In the genomic region with DNA sequence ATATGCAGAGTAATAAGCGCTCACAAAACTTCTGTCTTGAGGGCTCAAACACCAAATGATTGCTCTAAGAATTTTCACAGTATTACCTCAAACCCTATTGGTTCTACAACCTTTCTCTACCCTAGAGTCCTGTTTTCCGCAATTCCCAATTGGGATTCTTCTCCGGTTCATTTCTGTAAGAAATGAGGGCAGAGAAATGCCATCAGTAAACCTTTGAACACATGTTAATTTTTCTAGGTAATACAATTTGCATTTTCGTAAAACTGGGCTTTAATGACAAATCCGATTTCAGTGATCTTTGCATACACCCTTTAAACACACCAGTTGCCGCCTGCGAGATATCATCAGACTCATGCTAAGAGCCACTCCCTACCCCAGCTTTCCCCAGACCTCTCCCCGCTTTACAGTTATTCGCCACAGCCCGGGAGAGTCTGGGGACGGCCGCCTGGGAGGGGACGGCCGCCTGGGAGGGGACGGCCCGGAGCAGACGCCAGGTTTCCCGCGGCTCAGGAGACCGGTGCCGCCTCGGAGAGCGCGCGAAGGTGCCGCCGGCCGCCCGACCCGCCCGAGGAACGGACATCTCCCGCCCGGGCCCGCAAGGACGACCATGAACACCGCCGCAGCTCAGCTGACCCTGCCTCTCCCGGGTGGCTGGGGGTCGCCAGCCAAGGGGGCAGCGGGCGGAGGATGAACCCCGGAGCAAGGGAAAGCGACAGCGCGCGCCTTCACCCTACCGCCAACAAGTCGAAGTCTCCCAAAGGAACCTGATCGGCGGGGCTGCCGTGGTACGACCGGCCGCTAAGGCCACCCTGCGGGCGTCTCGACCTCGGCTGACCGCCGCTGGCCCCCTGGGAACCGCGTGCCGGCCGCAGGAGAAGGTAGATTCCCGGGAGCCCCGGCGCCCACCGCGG, we compare ENCODE assay signal across 8 cellular contexts. TPM values are rescaled to one million over a fixed set of nuclear protein-coding genes. Genes with fewer than 3 reads are reported as not detected.
A peak's percentile ranks its signal among the peaks of the same experiment; 100 is the strongest.
DNase-seq lines count a peak whose midpoint lies in the region; ATAC-seq and TF ChIP-seq lines count a peak whose summit lies in the region.

No MANE protein-coding gene starts in this region.

- H3K9me3 ChIP-seq in esophagus muscularis mucosa (no peaks in the 10 kb centered on the region), thyroid gland (no peaks in the 10 kb centered on the region)
- no peaks in the 10 kb centered on the region for H3K9me3 ChIP-seq in naive thymus-derived CD4-positive, alpha-beta T cell (ENCODE audit: control insufficient read depth in 2 of 3, low read length in 3 of 3)

- peaks cover 14 to 21% (median 17%) of the 10 kb centered on the region in 4 donors for H3K4me1 ChIP-seq in esophagus muscularis mucosa
- H3K4me1 ChIP-seq in naive thymus-derived CD4-positive, alpha-beta T cell (ENCODE audit: control insufficient read depth in 2 of 2, insufficient read depth in 2 of 2, low read length in 2 of 2), result peaks cover 0 to 10% of the 10 kb centered on the region in 2 donors
- H3K4me1 ChIP-seq in thyroid gland, result peaks cover 13 to 16% of the 10 kb centered on the region in 2 donors

- 10% methylated on average over 8 of the region's 70 CpGs for WGBS in esophagus muscularis mucosa
- WGBS in thyroid gland, 2 donors, result 1 to 6% methylated on average over 15 to 37 of the region's 70 CpGs

- H3K27ac Mint-ChIP-seq in activated CD8-positive, alpha-beta T cell treated with anti-CD3 and anti-CD28 coated beads for 36 hours, result peak overlapping the region; percentile 74
- H3K27ac Mint-ChIP-seq in naive thymus-derived CD4-positive, alpha-beta T cell, result peak overlapping the region; percentile 56 to 98 (median 94)

- POLR2A ChIA-PET in activated CD8-positive, alpha-beta T cell treated with anti-CD3 and anti-CD28 coated beads for 36 hours (lab: Charles Lee), result interaction anchor here (0.6 to 0.7 kb wide), 2 partner anchors 32 to 55 kb away, joined by 3 to 4 read pairs; no protein-coding TSS in a partner anchor
- POLR2A ChIA-PET in naive thymus-derived CD4-positive, alpha-beta T cell (lab: Charles Lee), result no interaction called here

- H3K27ac ChIP-seq in esophagus muscularis mucosa (replicated peaks in 1 of 4) (peak overlapping the region; percentile 94 to 99 (median 96)), thyroid gland (peak overlapping the region; percentile 98 to 99 (median 99))
- H3K27ac ChIP-seq in naive thymus-derived CD4-positive, alpha-beta T cell (ENCODE audit: low read depth, low read length), result peak overlapping the region; percentile 99

- H3K27me3 Mint-ChIP-seq in activated CD8-positive, alpha-beta T cell treated with anti-CD3 and anti-CD28 coated beads for 36 hours, result no peaks in the 10 kb centered on the region
- H3K27me3 Mint-ChIP-seq in naive thymus-derived CD4-positive, alpha-beta T cell, result no peaks in the 10 kb centered on the region

- TF ChIP-seq CTCF in activated CD8-positive, alpha-beta T cell treated with anti-CD3 and anti-CD28 coated beads for 36 hours (IDR thresholded peaks at IDR 0.05), result no peak
- TF ChIP-seq CTCF in esophagus muscularis mucosa (IDR thresholded peaks at IDR 0.05), result no peak
- no peak for TF ChIP-seq CTCF in thyroid gland (IDR thresholded peaks at IDR 0.05)

- H3K4me1 Mint-ChIP-seq in activated CD8-positive, alpha-beta T cell treated with anti-CD3 and anti-CD28 coated beads for 36 hours (ENCODE audit: low read depth), result peaks cover 26% of the 10 kb centered on the region
- H3K4me1 Mint-ChIP-seq in naive thymus-derived CD4-positive, alpha-beta T cell, result peaks cover 13 to 48% (median 29%) of the 10 kb centered on the region in 7 donors

- peak; percentile 45 for TF ChIP-seq POLR2A in GM15510 (IDR thresholded peaks at IDR 0.05; ENCODE audit: borderline replicate concordance, extremely low read depth, insufficient read length)
- no peak for TF ChIP-seq POLR2A in esophagus muscularis mucosa (IDR thresholded peaks at IDR 0.05; ENCODE audit: low read depth)
- TF ChIP-seq POLR2A in thyroid gland (IDR thresholded peaks at IDR 0.05), result peak in 1 of 2 donors; percentile 54

- H3K9me3 Mint-ChIP-seq in activated CD8-positive, alpha-beta T cell treated with anti-CD3 and anti-CD28 coated beads for 36 hours, result no peaks in the 10 kb centered on the region
- peaks cover 0 to 1% (median 0%) of the 10 kb centered on the region in 11 donors for H3K9me3 Mint-ChIP-seq in naive thymus-derived CD4-positive, alpha-beta T cell

- intact Hi-C loops in activated CD8-positive, alpha-beta T cell treated with anti-CD3 and anti-CD28 coated beads for 36 hours (cut with micrococcal nuclease), result no loop called here
- intact Hi-C loops in esophagus muscularis mucosa (cut with DNase I), result no loop called here
- intact Hi-C loops in naive thymus-derived CD4-positive, alpha-beta T cell (cut with micrococcal nuclease), result loop anchor here in 1 of 2 donors (1.0 to 5.0 kb wide), 5 partner anchors 9 to 1594 kb away; a partner anchor contains a TSS
- intact Hi-C loops in thyroid gland (cut with DNase I), result no loop called here

- ATAC-seq in HG02763 (IDR thresholded peaks at IDR 0.05; ENCODE audit: unreplicated experiment), result peak; percentile 28
- peak; percentile 40 for ATAC-seq in activated CD8-positive, alpha-beta T cell treated with anti-CD3 and anti-CD28 coated beads for 36 hours
- peak; percentile 44 for ATAC-seq in naive thymus-derived CD4-positive, alpha-beta T cell

- no peak for TF ChIP-seq EP300 in esophagus muscularis mucosa (IDR thresholded peaks at IDR 0.05)

- H3K4me3 Mint-ChIP-seq in activated CD8-positive, alpha-beta T cell treated with anti-CD3 and anti-CD28 coated beads for 36 hours, result peak overlapping the region; percentile 97
- peak overlapping the region; percentile 82 to 94 (median 90) for H3K4me3 Mint-ChIP-seq in naive thymus-derived CD4-positive, alpha-beta T cell

- H3K4me3 ChIP-seq in esophagus muscularis mucosa, result peak overlapping the region; percentile 91 to 98 (median 96)
- H3K4me3 ChIP-seq in naive thymus-derived CD4-positive, alpha-beta T cell (ENCODE audit: low read length), result peak overlapping the region; percentile 89
- peak overlapping the region; percentile 63 to 77 (median 63) for H3K4me3 ChIP-seq in thyroid gland (replicated peaks in 1 of 3)

- H3K27me3 ChIP-seq in esophagus muscularis mucosa (no peaks in the 10 kb centered on the region), thyroid gland (no peaks in the 10 kb centered on the region)
- H3K27me3 ChIP-seq in naive thymus-derived CD4-positive, alpha-beta T cell (ENCODE audit: control insufficient read depth in 2 of 2, insufficient read depth in 2 of 2, low read length in 2 of 2), result no peaks in the 10 kb centered on the region

- H3K36me3 ChIP-seq in esophagus muscularis mucosa, result no peaks in the 10 kb centered on the region
- peaks cover 0 to 12% (median 0%) of the 10 kb centered on the region in 3 experiments for H3K36me3 ChIP-seq in naive thymus-derived CD4-positive, alpha-beta T cell (ENCODE audit: control insufficient read depth in 2 of 3, insufficient read depth in 3 of 3, low read length in 3 of 3)
- no peaks in the 10 kb centered on the region for H3K36me3 ChIP-seq in thyroid gland

- H3K36me3 Mint-ChIP-seq in activated CD8-positive, alpha-beta T cell treated with anti-CD3 and anti-CD28 coated beads for 36 hours (ENCODE audit: low read depth), result peaks cover 9% of the 10 kb centered on the region
- H3K36me3 Mint-ChIP-seq in naive thymus-derived CD4-positive, alpha-beta T cell, result peaks cover 0 to 4% (median 0%) of the 10 kb centered on the region in 5 donors

- DNase-seq in AML-193 (lab: John Stamatoyannopoulos, UW), result peak; percentile 26 to 64
- DNase-seq in NCI-H1694 treated with DMSO at 0.1 percent for 48 hours (lab: John Stamatoyannopoulos, UW), result peak; percentile 61
- DNase-seq in activated CD8-positive, alpha-beta T cell treated with anti-CD3 and anti-CD28 coated beads for 36 hours, result peak; percentile 48
- peak; percentile 91 for DNase-seq in esophagus muscularis mucosa (ENCODE audit: extremely low spot score)
- DNase-seq in naive thymus-derived CD4-positive, alpha-beta T cell, result peak in 2 of 9 donors; percentile 25 to 64
- peak; percentile 58 to 66 for DNase-seq in thyroid gland

- CTCF ChIA-PET in activated CD8-positive, alpha-beta T cell treated with anti-CD3 and anti-CD28 coated beads for 36 hours (lab: Charles Lee), result interaction anchor here (0.6 to 1.1 kb wide), 2 partner anchors 22 to 80 kb away, joined by 3 read pairs; no protein-coding TSS in a partner anchor
- CTCF ChIA-PET in naive thymus-derived CD4-positive, alpha-beta T cell (lab: Charles Lee), result no interaction called here

RNA-seq across cellular contexts. Expression of a gene that starts 0.5 kb away (rescaled TPM):
- 10 to 100 TPM; 19.7 to 19.9 TPM for total RNA-seq in activated CD8-positive, alpha-beta T cell treated with anti-CD3 and anti-CD28 coated beads for 36 hours
- total RNA-seq in esophagus muscularis mucosa (10 to 100 TPM in 1 of 4 donors, 1 to 10 TPM in 3; 8.1 to 11.1 (median 9.7) TPM), thyroid gland (10 to 100 TPM; 15.4 to 30.0 (median 19.0) TPM)
- 10 to 100 TPM in 4 of 5 experiments, 1 to 10 TPM in 1; 7.9 to 35.6 (median 14.6) TPM for total RNA-seq in naive thymus-derived CD4-positive, alpha-beta T cell
- 10 to 100 TPM in 1 of 2 donors, 1 to 10 TPM in 1; 9.1 to 11.5 TPM for polyA plus RNA-seq in naive thymus-derived CD4-positive, alpha-beta T cell

RNA-seq across cellular contexts. Expression of a gene that starts 0.8 kb away (rescaled TPM):
- 10 to 100 TPM; 19.8 to 27.6 TPM for total RNA-seq in activated CD8-positive, alpha-beta T cell treated with anti-CD3 and anti-CD28 coated beads for 36 hours
- 1 to 10 TPM; 1.2 to 7.3 (median 3.2) TPM for total RNA-seq in esophagus muscularis mucosa
- total RNA-seq in naive thymus-derived CD4-positive, alpha-beta T cell, result 10 to 100 TPM in 2 of 5 experiments, 1 to 10 TPM in 3; 5.6 to 25.8 (median 8.0) TPM
- 1 to 10 TPM in 1 of 2 donors, under 1 TPM in 1; 0.44 to 1.2 TPM for polyA plus RNA-seq in naive thymus-derived CD4-positive, alpha-beta T cell
- 10 to 100 TPM in 2 of 4 donors, 1 to 10 TPM in 2; 4.4 to 15.9 (median 9.8) TPM for total RNA-seq in thyroid gland
